19 cellular contexts compared by ENCODE assay signal in the genomic region with DNA sequence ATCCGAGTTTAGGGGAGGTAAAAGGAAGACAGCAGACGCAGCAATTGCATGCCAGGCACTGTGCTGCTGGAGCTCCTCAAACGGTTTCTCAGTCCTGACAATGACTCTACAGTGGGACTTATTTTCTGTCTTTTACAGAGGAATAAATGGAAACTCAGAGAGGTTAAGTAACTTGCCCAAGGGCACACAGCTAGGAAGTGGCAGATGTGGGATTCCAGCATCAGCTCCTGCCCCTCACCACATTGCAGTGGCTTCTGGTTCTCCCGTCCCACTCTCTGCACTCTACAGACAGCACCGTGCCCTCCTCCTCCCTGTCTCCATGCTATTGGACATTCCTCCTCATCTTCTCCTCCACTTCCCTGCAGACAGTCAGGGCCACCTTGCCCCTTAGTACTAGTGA.
A peak's percentile ranks its signal among the peaks of the same experiment; 100 is the strongest.
DNase-seq lines count a peak whose midpoint lies in the region; ATAC-seq and TF ChIP-seq lines count a peak whose summit lies in the region.
"Had no signal": no experiment of that assay in that cellular context is flagged by ENCODE, and none has a peak within 500 bp of the region (broad histone marks: within the 10 kb centered on the region; RNA-seq: fewer than 3 reads in every experiment).

No MANE protein-coding gene starts in this region.

- H3K27me3 ChIP-seq in heart left ventricle (no peaks in the 10 kb centered on the region), trophoblast cell (ENCODE audit: insufficient read depth, low read length) (no peaks in the 10 kb centered on the region), thyroid gland (no peaks in the 10 kb centered on the region)

- H3K9ac ChIP-seq in trophoblast cell (ENCODE audit: low read length), result no peak overlapping the region

- intact Hi-C loops in cardiac septum (cut with DNase I), result loop anchor here (5.0 to 10.0 kb wide), 3 partner anchors 73 to 195 kb away; a partner anchor contains a TSS
- intact Hi-C loops in heart left ventricle (cut with DNase I), result loop anchor here in 1 of 10 donors (5.0 kb wide), 1 partner anchor 145 kb away; no protein-coding TSS in a partner anchor
- intact Hi-C loops in dendritic cell treated with granulocyte-macrophage colony-stimulating factor and Interleukin-4, amounts not matched to agents 40 ng/mL and 50 ng/mL, for 4 days (cut with micrococcal nuclease), result no loop called here
- intact Hi-C loops in thyroid gland (cut with DNase I), result no loop called here

- no peak overlapping the region for H3K23ac ChIP-seq in trophoblast cell (ENCODE audit: low read length)

- H3K36me3 ChIP-seq in heart left ventricle (no peaks in the 10 kb centered on the region), trophoblast cell (ENCODE audit: control insufficient read depth in 1 of 2, insufficient read depth in 2 of 2, low read length in 2 of 2) (no peaks in the 10 kb centered on the region), thyroid gland (no peaks in the 10 kb centered on the region)

- no peak overlapping the region for H4K8ac ChIP-seq in trophoblast cell (ENCODE audit: low read depth, low read length)

- peak overlapping the region; percentile 34 for H2BK12ac ChIP-seq in trophoblast cell (ENCODE audit: low read length)

- peak overlapping the region; percentile 30 for H3K27ac Mint-ChIP-seq in dendritic cell treated with granulocyte-macrophage colony-stimulating factor and Interleukin-4, amounts not matched to agents 40 ng/mL and 50 ng/mL, for 4 days
- H3K27ac Mint-ChIP-seq: CD4-positive, alpha-beta T cell had no signal

- peaks cover 25% of the 10 kb centered on the region for H3K27me3 Mint-ChIP-seq in dendritic cell treated with granulocyte-macrophage colony-stimulating factor and Interleukin-4, amounts not matched to agents 40 ng/mL and 50 ng/mL, for 4 days

- H3K27ac ChIP-seq in heart left ventricle (no peak overlapping the region), trophoblast cell (ENCODE audit: low read depth, low read length) (no peak overlapping the region), thyroid gland (no peak overlapping the region)
- H3K27ac ChIP-seq: 22Rv1, C4-2B had no signal

- H3K4me3 ChIP-seq in heart left ventricle (no peak overlapping the region), trophoblast cell (ENCODE audit: low read depth, low read length) (no peak overlapping the region), thyroid gland (replicated peaks in 1 of 3) (no peak overlapping the region)
- H3K4me3 ChIP-seq: A549 had no signal

- no peak for ATAC-seq in heart left ventricle

- no peak overlapping the region for H2BK120ac ChIP-seq in trophoblast cell (ENCODE audit: insufficient read depth, low read length, poor library complexity)

- 93 to 95% (median 95%) methylated on average over 5 of the region's 5 CpGs for WGBS in heart left ventricle, 4 donors
- WGBS in trophoblast cell (ENCODE audit: extremely low coverage, insufficient coverage, insufficient read length), result no CpG with 5 or more reads among the region's 5 CpGs
- 88 to 97% methylated on average over 5 of the region's 5 CpGs for WGBS in thyroid gland, 2 donors

- H4K91ac ChIP-seq in trophoblast cell (ENCODE audit: low read depth, low read length), result peak overlapping the region; percentile 39

- no peak overlapping the region for H3K4me2 ChIP-seq in trophoblast cell (ENCODE audit: low read length)
- H3K4me2 ChIP-seq: A549 had no signal

- H3K14ac ChIP-seq in trophoblast cell (ENCODE audit: low read length), result no peak overlapping the region

- no peak for TF ChIP-seq CTCF in heart left ventricle (IDR thresholded peaks at IDR 0.05)
- TF ChIP-seq CTCF in thyroid gland (IDR thresholded peaks at IDR 0.05), result no peak

- H3K79me2 ChIP-seq in trophoblast cell (ENCODE audit: control insufficient read depth, insufficient read depth, low read length, poor library complexity), result no peaks in the 10 kb centered on the region

- peaks cover 8% of the 10 kb centered on the region for H3K79me1 ChIP-seq in trophoblast cell (ENCODE audit: low read length)

- no peak for TF ChIP-seq POLR2A in heart left ventricle (IDR thresholded peaks at IDR 0.05)
- no peak for TF ChIP-seq POLR2A in thyroid gland (IDR thresholded peaks at IDR 0.05)

- no peaks in the 10 kb centered on the region for H3K36me3 Mint-ChIP-seq in dendritic cell treated with granulocyte-macrophage colony-stimulating factor and Interleukin-4, amounts not matched to agents 40 ng/mL and 50 ng/mL, for 4 days (ENCODE audit: low read depth)

- H3K4me1 ChIP-seq in heart left ventricle (peaks cover 0 to 31% (median 20%) of the 10 kb centered on the region in 12 donors), trophoblast cell (ENCODE audit: control insufficient read depth in 1 of 2, insufficient read depth in 2 of 2, low read length in 2 of 2) (peaks cover 16 to 17% of the 10 kb centered on the region in 2 experiments), thyroid gland (peaks cover 28 to 40% of the 10 kb centered on the region in 2 donors)

- H4K12ac ChIP-seq in trophoblast cell (ENCODE audit: low read depth, low read length), result no peak overlapping the region

- no peak overlapping the region for H2AFZ ChIP-seq in trophoblast cell (ENCODE audit: insufficient read depth, low read length, poor library complexity)

- H2AK5ac ChIP-seq in trophoblast cell (ENCODE audit: low read length), result no peak overlapping the region

- H3K9me3 ChIP-seq in heart left ventricle, result peaks cover 0 to 7% (median 0%) of the 10 kb centered on the region in 12 donors
- no peaks in the 10 kb centered on the region for H3K9me3 ChIP-seq in trophoblast cell (ENCODE audit: insufficient read depth, low read depth, low read length)
- no peaks in the 10 kb centered on the region for H3K9me3 ChIP-seq in thyroid gland

- H3K4ac ChIP-seq in trophoblast cell (ENCODE audit: low read depth, low read length), result no peak overlapping the region

- H3K4me3 Mint-ChIP-seq in dendritic cell treated with granulocyte-macrophage colony-stimulating factor and Interleukin-4, amounts not matched to agents 40 ng/mL and 50 ng/mL, for 4 days, result no peak overlapping the region
- H3K4me3 Mint-ChIP-seq: CD4-positive, alpha-beta T cell; HFFc6 had no signal

- DNase-seq in cardiac septum (ENCODE audit: low spot score), result peak; percentile 9
- no peak for DNase-seq in heart left ventricle
- peak; percentile 30 for DNase-seq in mesenteric fat pad (ENCODE audit: low spot score)
- DNase-seq in trophoblast cell, result no peak
- no peak for DNase-seq in COLO668 (lab: John Stamatoyannopoulos, UW; ENCODE audit: unreplicated experiment)
- no peak for DNase-seq in thyroid gland
- no peak for DNase-seq in NCI-H2107 treated with DMSO at 0.1 percent for 48 hours (lab: John Stamatoyannopoulos, UW; ENCODE audit: unreplicated experiment)
- DNase-seq: AML-193; CD4-positive, alpha-beta T cell; DMS153; DMS79; GF-D8; GOT3; H7; HFFc6 had no signal

- peaks cover 18% of the 10 kb centered on the region for H3K4me1 Mint-ChIP-seq in dendritic cell treated with granulocyte-macrophage colony-stimulating factor and Interleukin-4, amounts not matched to agents 40 ng/mL and 50 ng/mL, for 4 days (ENCODE audit: low read depth)

- no peak overlapping the region for H2BK5ac ChIP-seq in trophoblast cell (ENCODE audit: low read depth, low read length, poor library complexity)

- H3K9me3 Mint-ChIP-seq in dendritic cell treated with granulocyte-macrophage colony-stimulating factor and Interleukin-4, amounts not matched to agents 40 ng/mL and 50 ng/mL, for 4 days, result no peaks in the 10 kb centered on the region
- H3K9me3 Mint-ChIP-seq: CD4-positive, alpha-beta T cell had no signal

- H3K18ac ChIP-seq in trophoblast cell (ENCODE audit: low read length), result no peak overlapping the region

Comparison
In these comparisons a context has a peak if more than half of its experiments do, and no peak if none do; other contexts are left out.
1. DNase-seq: peak in cardiac septum (single experiment) and mesenteric fat pad (single experiment); none in heart left ventricle (0 of 5), trophoblast cell (0 of 2), COLO668 (single experiment), thyroid gland (0 of 2) and NCI-H2107 treated with DMSO at 0.1 percent for 48 hours (single experiment).